11 cellular contexts compared by ENCODE assay signal in genomic region chr10:103896225-103896624, GRCh38. TPM values are rescaled to one million over a fixed set of nuclear protein-coding genes. Genes with fewer than 3 reads are reported as not detected.
DNase-seq lines count a peak whose midpoint lies in the region; ATAC-seq and TF ChIP-seq lines count a peak whose summit lies in the region.
"Had no signal": no experiment of that assay in that cellular context is flagged by ENCODE, and none has a peak within 500 bp of the region (broad histone marks: within the 10 kb centered on the region; RNA-seq: fewer than 3 reads in every experiment).

No MANE protein-coding gene starts in this region.

- no peaks in the 10 kb centered on the region for H4K20me1 ChIP-seq in IMR-90 (ENCODE audit: insufficient read depth, low read length)

- peak overlapping the region; percentile 76 for H3K18ac ChIP-seq in IMR-90 (ENCODE audit: low read depth, low read length)

- 0 out of 2 replicates have a peak overlapping the region, but pooled peaks have one; percentile 1 for H2AK5ac ChIP-seq in IMR-90 (ENCODE audit: low read depth, low read length)

- H4K91ac ChIP-seq in IMR-90 (ENCODE audit: insufficient read depth, low read depth, low read length): peak overlapping the region; percentile 45; the same call in 1 of the 2 replicates

- peak overlapping the region in 1 of 10 donors; percentile 51 for H3K4me3 Mint-ChIP-seq in naive thymus-derived CD4-positive, alpha-beta T cell
- H3K4me3 Mint-ChIP-seq: CD4-positive, alpha-beta T cell had no signal

- peaks cover 19% of the 10 kb centered on the region for H3K4me1 ChIP-seq in IMR-90 (ENCODE audit: control insufficient read depth, insufficient read depth, low read length)
- peaks cover 0 to 3% of the 10 kb centered on the region in 2 donors for H3K4me1 ChIP-seq in breast epithelium
- peaks cover 0 to 20% of the 10 kb centered on the region in 2 donors for H3K4me1 ChIP-seq in naive thymus-derived CD4-positive, alpha-beta T cell (ENCODE audit: control insufficient read depth in 2 of 2, insufficient read depth in 2 of 2, low read length in 2 of 2)

- no peak overlapping the region for H2AFZ ChIP-seq in IMR-90 (replicated peaks; ENCODE audit: low read length, poor library complexity)

- peak overlapping the region; percentile 60 for H2BK120ac ChIP-seq in IMR-90 (ENCODE audit: low read depth, low read length)

- no peak overlapping the region for H3K9ac ChIP-seq in IMR-90 (ENCODE audit: low read depth, low read length)

- H3K36me3 Mint-ChIP-seq in naive thymus-derived CD4-positive, alpha-beta T cell: peaks cover 10 to 60% (median 27%) of the 10 kb centered on the region in 5 donors

- CTCF ChIA-PET in IMR-90 (lab: Yijun Ruan, JAX): no interaction called here
- CTCF ChIA-PET in naive thymus-derived CD4-positive, alpha-beta T cell (lab: Charles Lee): no interaction called here

- H3K79me1 ChIP-seq in IMR-90 (ENCODE audit: low read depth in 1 of 2, low read length in 2 of 2): peaks cover 0 to 14% of the 10 kb centered on the region in 2 experiments; a peak in 1 of 4 replicates

- in situ Hi-C loops in IMR-90 (cut with MboI; ENCODE audit: low sequenced_read_pairs): no loop called here

- H2BK15ac ChIP-seq in IMR-90 (ENCODE audit: low read depth, low read length): peak overlapping the region; percentile 59; the same call in 1 of the 3 replicates

- no peaks in the 10 kb centered on the region for H3K27me3 ChIP-seq in IMR-90 (ENCODE audit: control insufficient read depth, insufficient read depth, low read length)
- no peaks in the 10 kb centered on the region for H3K27me3 ChIP-seq in breast epithelium
- no peaks in the 10 kb centered on the region for H3K27me3 ChIP-seq in naive thymus-derived CD4-positive, alpha-beta T cell (ENCODE audit: control insufficient read depth in 2 of 2, insufficient read depth in 2 of 2, low read length in 2 of 2)

- TF ChIP-seq RAD21 in IMR-90 (IDR thresholded peaks at IDR 0.05; ENCODE audit: low read length): no peak

- dilution Hi-C loops in IMR-90 (cut with HindIII; ENCODE audit: low sequenced_read_pairs, unreplicated experiment): no loop called here

- no peak overlapping the region for H3K56ac ChIP-seq in IMR-90 (ENCODE audit: extremely low read depth, insufficient read depth, low read length)

- no peak overlapping the region for H2AK9ac ChIP-seq in IMR-90 (replicated peaks; ENCODE audit: low read depth, low read length, poor library complexity)

- no peak overlapping the region for H3K14ac ChIP-seq in IMR-90 (replicated peaks; ENCODE audit: low read depth, low read length)

- no peaks in the 10 kb centered on the region for H3K9me3 ChIP-seq in IMR-90 (ENCODE audit: control insufficient read depth, insufficient read depth, low read length)
- no peaks in the 10 kb centered on the region for H3K9me3 ChIP-seq in breast epithelium
- no peaks in the 10 kb centered on the region for H3K9me3 ChIP-seq in naive thymus-derived CD4-positive, alpha-beta T cell (ENCODE audit: control insufficient read depth in 2 of 3, low read length in 3 of 3)

- no peak overlapping the region; the same call in 1 of the 2 replicates for H3K23ac ChIP-seq in IMR-90 (ENCODE audit: low read depth, low read length)

- H4K5ac ChIP-seq in IMR-90 (ENCODE audit: low read depth, low read length): peak overlapping the region; percentile 0

- WGBS in IMR-90 (ENCODE audit: extremely low coverage in 2 of 2, insufficient read length in 1 of 2), 2 experiments: no CpG with 5 or more reads among the region's 5 CpGs

- H3K36me3 ChIP-seq in IMR-90 (ENCODE audit: control insufficient read depth, insufficient read depth, low read length) (peaks cover 13% of the 10 kb centered on the region; the same call in 1 of the 2 replicates), breast epithelium (no peaks in the 10 kb centered on the region)
- H3K36me3 ChIP-seq in naive thymus-derived CD4-positive, alpha-beta T cell (ENCODE audit: control insufficient read depth in 2 of 3, insufficient read depth in 3 of 3, low read length in 3 of 3): peaks cover 12 to 77% (median 29%) of the 10 kb centered on the region in 3 experiments

- DNase-seq in A172 (ENCODE audit: low spot score) (peak; percentile 34), IMR-90 (peak; percentile 46), breast epithelium (ENCODE audit: low spot score in 2 of 2) (no peak), hypothalamus (lab: John Stamatoyannopoulos, UW) (no peak), HPDE6-E6E7 (ENCODE audit: extremely low spot score) (no peak)
- DNase-seq in naive thymus-derived CD4-positive, alpha-beta T cell: no peak
- DNase-seq: CD4-positive, alpha-beta T cell; OCI-M1 had no signal

- ATAC-seq in IMR-90 (ENCODE audit: low read depth): peak; percentile 25; the same call in 1 of the 2 replicates
- no peak for ATAC-seq in naive thymus-derived CD4-positive, alpha-beta T cell
- no peak for ATAC-seq in GM21737 (IDR thresholded peaks at IDR 0.05; ENCODE audit: unreplicated experiment)
- no peak for ATAC-seq in HG03139 (IDR thresholded peaks at IDR 0.05; ENCODE audit: unreplicated experiment)
- ATAC-seq: HepG2 had no signal

- peaks cover 7% of the 10 kb centered on the region for H3K9me1 ChIP-seq in IMR-90 (ENCODE audit: insufficient read depth, low read length)

- no peaks in the 10 kb centered on the region for H3K9me3 Mint-ChIP-seq in naive thymus-derived CD4-positive, alpha-beta T cell
- H3K9me3 Mint-ChIP-seq: CD4-positive, alpha-beta T cell had no signal

- H3K4me2 ChIP-seq in IMR-90 (ENCODE audit: low read depth, low read length): no peak overlapping the region

- H3K27ac Mint-ChIP-seq in naive thymus-derived CD4-positive, alpha-beta T cell: peak overlapping the region in 5 of 9 donors; percentile 47 to 86 (median 72)

- H3K27me3 Mint-ChIP-seq in naive thymus-derived CD4-positive, alpha-beta T cell: no peaks in the 10 kb centered on the region
- H3K27me3 Mint-ChIP-seq: CD4-positive, alpha-beta T cell had no signal

- POLR2A ChIA-PET in IMR-90 (lab: Charles Lee; ENCODE audit: unreplicated experiment): no interaction called here
- POLR2A ChIA-PET in naive thymus-derived CD4-positive, alpha-beta T cell (lab: Charles Lee): interaction anchor here (0.6 kb wide), 1 partner anchor 104 kb away, joined by 5 read pairs; no protein-coding TSS in a partner anchor

- no peak overlapping the region for H3K27ac ChIP-seq in IMR-90 (ENCODE audit: insufficient read depth, low read length)
- H3K27ac ChIP-seq in breast epithelium: peak overlapping the region; percentile 72 to 75
- H3K27ac ChIP-seq in naive thymus-derived CD4-positive, alpha-beta T cell (ENCODE audit: low read depth, low read length): no peak overlapping the region

- H4K8ac ChIP-seq in IMR-90 (ENCODE audit: low read depth in 2 of 2, low read length in 2 of 2): peak overlapping the region in 1 of 2 experiments; percentile 29; a peak in 1 of 4 replicates

- H2BK5ac ChIP-seq in IMR-90 (ENCODE audit: low read depth, low read length, poor library complexity, severe bottlenecking): no peak overlapping the region

- TF ChIP-seq POLR2A in IMR-90 (IDR thresholded peaks at IDR 0.05; ENCODE audit: low read depth, low read length) (no peak), breast epithelium (IDR thresholded peaks at IDR 0.05) (no peak)

- no peak for TF ChIP-seq CTCF in IMR-90 (conservative IDR thresholded peaks at IDR 0.05; ENCODE audit: low read depth, low read length)
- no peak for TF ChIP-seq CTCF in breast epithelium (IDR thresholded peaks at IDR 0.05)

- BruUV-seq in IMR-90 (replicated peaks; lab: Mats Ljungman, UMichigan): no TSS peak

- peak overlapping the region; percentile 58; the same call in 1 of the 2 replicates for H3K4ac ChIP-seq in IMR-90 (ENCODE audit: low read depth, low read length)

- peak overlapping the region; percentile 41; the same call in 1 of the 2 replicates for H2BK20ac ChIP-seq in IMR-90 (ENCODE audit: low read depth, low read length)

- intact Hi-C loops in IMR-90 (cut with micrococcal nuclease): no loop called here
- intact Hi-C loops in breast epithelium (cut with DNase I; ENCODE audit: low total_unique reads): no loop called here
- intact Hi-C loops in naive thymus-derived CD4-positive, alpha-beta T cell (cut with micrococcal nuclease): no loop called here

- peaks cover 22 to 55% (median 39%) of the 10 kb centered on the region in 7 donors for H3K4me1 Mint-ChIP-seq in naive thymus-derived CD4-positive, alpha-beta T cell

- H3K4me3 ChIP-seq in IMR-90 (ENCODE audit: insufficient read depth, low read depth, low read length) (no peak overlapping the region), breast epithelium (no peak overlapping the region)
- H3K4me3 ChIP-seq in naive thymus-derived CD4-positive, alpha-beta T cell (ENCODE audit: low read length): no peak overlapping the region

TF ChIP-seq in IMR-90, 13 proteins besides CTCF, POLR2A, EP300 and RAD21 (continues in another document):
- TF ChIP-seq RFX5 (IDR thresholded peaks at IDR 0.05; ENCODE audit: low read depth, low read length): no peak
- TF ChIP-seq FOS (IDR thresholded peaks at IDR 0.05; ENCODE audit: low read depth, low read length): no peak
- TF ChIP-seq USF2 (IDR thresholded peaks at IDR 0.05; ENCODE audit: low read depth, low read length): peak; percentile 70
- TF ChIP-seq SMC3 (IDR thresholded peaks at IDR 0.05; ENCODE audit: low read depth, low read length): no peak

RNA-seq across cellular contexts. Expression of gene STN1, which starts 21.8 kb away (rescaled TPM):
- total RNA-seq in A172 (2014; rRNA removed; shearing (Covaris generic)): 33.1 and 43.8 TPM in 2 replicates
- total RNA-seq in IMR-90 (2012; rRNA removed) (28.6 and 32.3 TPM in 2 replicates), breast epithelium (10 to 100 TPM; 23.8 to 31.2 (median 25.2) TPM)
- 14.3 and 17.8 TPM in 2 replicates for polyA plus RNA-seq in IMR-90 (2012; rRNA removed)
- polyA plus RNA-seq in IMR-90 (2012; cell fraction: cytosol; rRNA removed): 7.2 and 13.7 TPM in 2 replicates
- polyA plus RNA-seq in IMR-90 (2012; cell fraction: nucleus; rRNA removed; ENCODE audit: low replicate concordance): 1.8 and 8.6 TPM in 2 replicates
- total RNA-seq in naive thymus-derived CD4-positive, alpha-beta T cell: 10 to 100 TPM; 28.8 to 42.6 (median 34.8) TPM
- 10 to 100 TPM; 71.5 to 83.7 TPM for polyA plus RNA-seq in naive thymus-derived CD4-positive, alpha-beta T cell

RNA-seq across cellular contexts. Expression of gene SH3PXD2A, which starts 40.8 kb away (rescaled TPM):
- total RNA-seq in A172 (2014; rRNA removed; shearing (Covaris generic)): 1.7 and 2.0 TPM in 2 replicates
- total RNA-seq in IMR-90 (2012; rRNA removed) (6.3 and 6.7 TPM in 2 replicates), breast epithelium (10 to 100 TPM; 14.3 to 30.5 (median 14.7) TPM)
- 23.0 and 26.3 TPM in 2 replicates for polyA plus RNA-seq in IMR-90 (2012; rRNA removed)
- polyA plus RNA-seq in IMR-90 (2012; cell fraction: cytosol; rRNA removed): 10.2 and 16.7 TPM in 2 replicates
- polyA plus RNA-seq in IMR-90 (2012; cell fraction: nucleus; rRNA removed; ENCODE audit: low replicate concordance): 51.9 and 61.4 TPM in 2 replicates
- total RNA-seq in naive thymus-derived CD4-positive, alpha-beta T cell: 10 to 100 TPM in 3 of 5 experiments, 1 to 10 TPM in 2; 7.1 to 20.5 (median 15.7) TPM
- polyA plus RNA-seq in naive thymus-derived CD4-positive, alpha-beta T cell: 1 to 10 TPM in 1 of 2 donors, under 1 TPM in 1; 0.54 to 1.0 TPM

Comparison
In these comparisons a context has a peak if more than half of its experiments do, and no peak if none do; other contexts are left out.
1. DNase-seq: peak in A172 (single experiment) and IMR-90 (single experiment); none in breast epithelium (0 of 2), naive thymus-derived CD4-positive, alpha-beta T cell (0 of 9), hypothalamus (0 of 51) and HPDE6-E6E7 (single experiment).
2. H3K27ac ChIP-seq: peak in breast epithelium (2 of 2); none in IMR-90 (single experiment) and naive thymus-derived CD4-positive, alpha-beta T cell (single experiment).